ENCODE assay signal across 17 cellular contexts in genomic region chr19:19421326-19421725, GRCh38. TPM values are rescaled to one million over a fixed set of nuclear protein-coding genes. Genes with fewer than 3 reads are reported as not detected.
DNase-seq lines count a peak whose midpoint lies in the region; ATAC-seq and TF ChIP-seq lines count a peak whose summit lies in the region.
"Had no signal": no experiment of that assay in that cellular context is flagged by ENCODE, and none has a peak within 500 bp of the region (broad histone marks: within the 10 kb centered on the region; RNA-seq: fewer than 3 reads in every experiment).

No MANE protein-coding gene starts in this region.

- H3K4me2 ChIP-seq in SK-N-SH: no peak overlapping the region

- POLR2A ChIA-PET in activated CD4-positive, alpha-beta memory T cell treated with anti-CD3 and anti-CD28 coated beads for 36 hours (lab: Charles Lee): no interaction called here
- POLR2A ChIA-PET in activated CD4-positive, alpha-beta memory T cell treated with anti-CD3 and anti-CD28 coated beads, Interleukin-2, amount 10 ng/mL, durations not matched to agents 7 days and 5 days (lab: Charles Lee): no interaction called here
- POLR2A ChIA-PET in RWPE1 (lab: Yijun Ruan, JAX; ENCODE audit: low non-redundant PET) (no interaction called here), SK-N-SH (lab: Yijun Ruan, JAX) (no interaction called here)

- peaks cover 100% of the 10 kb centered on the region for H3K79me2 ChIP-seq in SK-N-SH (ENCODE audit: insufficient read depth)

- CTCF ChIA-PET in activated CD4-positive, alpha-beta memory T cell treated with anti-CD3 and anti-CD28 coated beads for 36 hours (lab: Charles Lee): no interaction called here
- CTCF ChIA-PET in activated CD4-positive, alpha-beta memory T cell treated with anti-CD3 and anti-CD28 coated beads, Interleukin-2, amount 10 ng/mL, durations not matched to agents 7 days and 5 days (lab: Charles Lee): no interaction called here
- CTCF ChIA-PET in RWPE1 (lab: Yijun Ruan, JAX) (no interaction called here), SK-N-SH (lab: Yijun Ruan, JAX) (no interaction called here)

- TF ChIP-seq RAD21 in SK-N-SH (IDR thresholded peaks at IDR 0.05; ENCODE audit: low read length): no peak

- WGBS in SK-N-SH (ENCODE audit: low lambda C conversion rate): 93% methylated on average over 9 of the region's 10 CpGs

- no peaks in the 10 kb centered on the region for H3K9me3 ChIP-seq in SK-N-SH
- H3K9me3 ChIP-seq: stomach, upper lobe of left lung had no signal

- H3K27ac ChIP-seq in RWPE1 (peak overlapping the region; percentile 2; the same call in 1 of the 2 replicates), SK-N-SH (ENCODE audit: low read depth in 2 of 2, low read length in 1 of 2) (no peak overlapping the region)
- H3K27ac ChIP-seq: stomach, upper lobe of left lung had no signal

- peaks cover 77% of the 10 kb centered on the region for H3K4me1 Mint-ChIP-seq in activated CD4-positive, alpha-beta memory T cell treated with anti-CD3 and anti-CD28 coated beads for 36 hours (ENCODE audit: low read depth)
- peaks cover 33% of the 10 kb centered on the region for H3K4me1 Mint-ChIP-seq in activated CD4-positive, alpha-beta memory T cell treated with anti-CD3 and anti-CD28 coated beads, Interleukin-2, amount 10 ng/mL, durations not matched to agents 7 days and 5 days
- peaks cover 45 to 90% (median 73%) of the 10 kb centered on the region in 3 donors for H3K4me1 Mint-ChIP-seq in naive B cell
- H3K4me1 Mint-ChIP-seq in stimulated activated effector memory CD8-positive, alpha-beta T cell treated with anti-CD3 and anti-CD28 coated beads, Interleukin-12 subunit alpha, Interleukin-12 subunit beta, amount 100 ng/mL, for 72 hours: peaks cover 72% of the 10 kb centered on the region

- no peak overlapping the region for H3K9ac ChIP-seq in SK-N-SH

- H4K20me1 ChIP-seq in SK-N-SH (ENCODE audit: insufficient read depth): peaks cover 95% of the 10 kb centered on the region

- no peak for DNase-seq in activated CD4-positive, alpha-beta memory T cell treated with anti-CD3 and anti-CD28 coated beads for 36 hours
- no peak for DNase-seq in activated CD4-positive, alpha-beta memory T cell treated with anti-CD3 and anti-CD28 coated beads, Interleukin-2, amount 10 ng/mL, durations not matched to agents 7 days and 5 days
- DNase-seq in RWPE1 (ENCODE audit: low spot score) (no peak), naive B cell (no peak), NCI-H187 treated with DMSO at 0.1 percent for 48 hours (lab: John Stamatoyannopoulos, UW) (no peak), SK-N-SH (no peak)
- no peak for DNase-seq in stimulated activated effector memory CD8-positive, alpha-beta T cell treated with anti-CD3 and anti-CD28 coated beads, Interleukin-12 subunit alpha, Interleukin-12 subunit beta, amount 100 ng/mL, for 72 hours (ENCODE audit: low spot score in 2 of 2)
- DNase-seq: 8988T; activated CD4-positive, alpha-beta T cell treated with anti-CD3 and anti-CD28 coated beads, Interleukin-2, amount 10 ng/mL, durations not matched to agents 7 days and 5 days; NCI-H345; stimulated activated CD4-positive, alpha-beta T cell treated with anti-CD3 and anti-CD28 coated beads, Interleukin-2, amount 100 ng/mL, for 24 hours; stomach; upper lobe of left lung had no signal

- no peak for TF ChIP-seq CTCF in RWPE1 (conservative IDR thresholded peaks at IDR 0.05; ENCODE audit: low read depth)
- no peak for TF ChIP-seq CTCF in SK-N-SH (IDR thresholded peaks at IDR 0.05)

- H3K36me3 ChIP-seq in SK-N-SH (replicated peaks in 1 of 2; ENCODE audit: control insufficient read depth in 1 of 2, insufficient read depth in 2 of 2, low read length in 1 of 2): no peaks in the 10 kb centered on the region
- H3K36me3 ChIP-seq: upper lobe of left lung had no signal

- H3K4me1 ChIP-seq in SK-N-SH (ENCODE audit: control insufficient read depth in 1 of 2, insufficient read depth in 2 of 2, low read depth in 1 of 2, low read length in 1 of 2): peaks cover 0 to 10% of the 10 kb centered on the region in 2 experiments; a peak in 1 of 4 replicates

- no peaks in the 10 kb centered on the region for H3K9me2 ChIP-seq in SK-N-SH

- TF ChIP-seq EP300 in SK-N-SH (IDR thresholded peaks at IDR 0.05; ENCODE audit: borderline replicate concordance in 1 of 2, low read depth in 1 of 2, low read length in 1 of 2): no peak

- no peaks in the 10 kb centered on the region for H3K27me3 Mint-ChIP-seq in activated CD4-positive, alpha-beta memory T cell treated with anti-CD3 and anti-CD28 coated beads for 36 hours
- no peaks in the 10 kb centered on the region for H3K27me3 Mint-ChIP-seq in activated CD4-positive, alpha-beta memory T cell treated with anti-CD3 and anti-CD28 coated beads, Interleukin-2, amount 10 ng/mL, durations not matched to agents 7 days and 5 days
- H3K27me3 Mint-ChIP-seq in naive B cell: no peaks in the 10 kb centered on the region
- H3K27me3 Mint-ChIP-seq: activated CD4-positive, alpha-beta T cell treated with anti-CD3 and anti-CD28 coated beads, Interleukin-2, amount 10 ng/mL, durations not matched to agents 7 days and 5 days; activated naive CD4-positive, alpha-beta T cell treated with anti-CD3 and anti-CD28 coated beads, Interleukin-2, amount 50 U/mL, for 24 hours had no signal

- no peaks in the 10 kb centered on the region for H3K27me3 ChIP-seq in SK-N-SH (ENCODE audit: insufficient read depth)
- H3K27me3 ChIP-seq: stomach, upper lobe of left lung had no signal

- H3K9me3 Mint-ChIP-seq in activated CD4-positive, alpha-beta memory T cell treated with anti-CD3 and anti-CD28 coated beads for 36 hours: no peaks in the 10 kb centered on the region
- no peaks in the 10 kb centered on the region for H3K9me3 Mint-ChIP-seq in activated CD4-positive, alpha-beta memory T cell treated with anti-CD3 and anti-CD28 coated beads, Interleukin-2, amount 10 ng/mL, durations not matched to agents 7 days and 5 days
- no peaks in the 10 kb centered on the region for H3K9me3 Mint-ChIP-seq in naive B cell
- no peaks in the 10 kb centered on the region for H3K9me3 Mint-ChIP-seq in stimulated activated effector memory CD8-positive, alpha-beta T cell treated with anti-CD3 and anti-CD28 coated beads, Interleukin-12 subunit alpha, Interleukin-12 subunit beta, amount 100 ng/mL, for 72 hours
- H3K9me3 Mint-ChIP-seq: activated CD4-positive, alpha-beta T cell treated with anti-CD3 and anti-CD28 coated beads, Interleukin-2, amount 10 ng/mL, durations not matched to agents 7 days and 5 days; activated naive CD4-positive, alpha-beta T cell treated with anti-CD3 and anti-CD28 coated beads, Interleukin-2, amount 50 U/mL, for 24 hours; mesothelial cell of epicardium had no signal

- peak overlapping the region; percentile 49 for H3K27ac Mint-ChIP-seq in activated CD4-positive, alpha-beta memory T cell treated with anti-CD3 and anti-CD28 coated beads for 36 hours
- no peak overlapping the region for H3K27ac Mint-ChIP-seq in activated CD4-positive, alpha-beta memory T cell treated with anti-CD3 and anti-CD28 coated beads, Interleukin-2, amount 10 ng/mL, durations not matched to agents 7 days and 5 days
- H3K27ac Mint-ChIP-seq in naive B cell: peak overlapping the region in 3 of 6 donors; percentile 47 to 96 (median 91)
- H3K27ac Mint-ChIP-seq in stimulated activated effector memory CD8-positive, alpha-beta T cell treated with anti-CD3 and anti-CD28 coated beads, Interleukin-12 subunit alpha, Interleukin-12 subunit beta, amount 100 ng/mL, for 72 hours: peak overlapping the region; percentile 70

- intact Hi-C loops in activated CD4-positive, alpha-beta memory T cell treated with anti-CD3 and anti-CD28 coated beads for 36 hours (cut with micrococcal nuclease): no loop called here

- H3K36me3 Mint-ChIP-seq in activated CD4-positive, alpha-beta memory T cell treated with anti-CD3 and anti-CD28 coated beads for 36 hours: peaks cover 7% of the 10 kb centered on the region
- peaks cover 7% of the 10 kb centered on the region for H3K36me3 Mint-ChIP-seq in activated CD4-positive, alpha-beta memory T cell treated with anti-CD3 and anti-CD28 coated beads, Interleukin-2, amount 10 ng/mL, durations not matched to agents 7 days and 5 days (ENCODE audit: low read depth)
- no peaks in the 10 kb centered on the region for H3K36me3 Mint-ChIP-seq in naive B cell
- peaks cover 28% of the 10 kb centered on the region for H3K36me3 Mint-ChIP-seq in stimulated activated effector memory CD8-positive, alpha-beta T cell treated with anti-CD3 and anti-CD28 coated beads, Interleukin-12 subunit alpha, Interleukin-12 subunit beta, amount 100 ng/mL, for 72 hours
- H3K36me3 Mint-ChIP-seq: activated naive CD4-positive, alpha-beta T cell treated with anti-CD3 and anti-CD28 coated beads, Interleukin-2, amount 50 U/mL, for 24 hours; mesothelial cell of epicardium had no signal

- ATAC-seq in naive B cell (ENCODE audit: low read depth in 2 of 2) (no peak), GM18519 (IDR thresholded peaks at IDR 0.05; ENCODE audit: low FRiP score, unreplicated experiment) (no peak)
- ATAC-seq in stimulated activated effector memory CD8-positive, alpha-beta T cell treated with anti-CD3 and anti-CD28 coated beads, Interleukin-12 subunit alpha, Interleukin-12 subunit beta, amount 100 ng/mL, for 72 hours: no peak
- ATAC-seq: left lobe of liver had no signal

- no peak overlapping the region for H3K4me3 Mint-ChIP-seq in activated CD4-positive, alpha-beta memory T cell treated with anti-CD3 and anti-CD28 coated beads for 36 hours
- no peak overlapping the region for H3K4me3 Mint-ChIP-seq in activated CD4-positive, alpha-beta memory T cell treated with anti-CD3 and anti-CD28 coated beads, Interleukin-2, amount 10 ng/mL, durations not matched to agents 7 days and 5 days
- peak overlapping the region in 5 of 8 donors; percentile 25 to 81 (median 48) for H3K4me3 Mint-ChIP-seq in naive B cell
- H3K4me3 Mint-ChIP-seq in stimulated activated effector memory CD8-positive, alpha-beta T cell treated with anti-CD3 and anti-CD28 coated beads, Interleukin-12 subunit alpha, Interleukin-12 subunit beta, amount 100 ng/mL, for 72 hours: peak overlapping the region; percentile 34
- H3K4me3 Mint-ChIP-seq: activated CD4-positive, alpha-beta T cell treated with anti-CD3 and anti-CD28 coated beads, Interleukin-2, amount 10 ng/mL, durations not matched to agents 7 days and 5 days; activated naive CD4-positive, alpha-beta T cell treated with anti-CD3 and anti-CD28 coated beads, Interleukin-2, amount 50 U/mL, for 24 hours; mesothelial cell of epicardium had no signal

- H3K4me3 ChIP-seq in SK-N-SH (ENCODE audit: low read depth in 2 of 2, low read length in 1 of 2): no peak overlapping the region
- H3K4me3 ChIP-seq: stomach, upper lobe of left lung had no signal

- no peaks in the 10 kb centered on the region for H3F3A ChIP-seq in SK-N-SH (replicated peaks; ENCODE audit: insufficient read depth)

- no peak overlapping the region for H2AFZ ChIP-seq in SK-N-SH (ENCODE audit: low read depth)

RNA-seq across cellular contexts. Expression of gene GATAD2A, which starts 15.9 kb away (rescaled TPM):
- 100 to 1,000 TPM; 114 TPM for total RNA-seq in activated CD4-positive, alpha-beta memory T cell treated with anti-CD3 and anti-CD28 coated beads for 36 hours
- total RNA-seq in activated CD4-positive, alpha-beta memory T cell treated with anti-CD3 and anti-CD28 coated beads, Interleukin-2, amount 10 ng/mL, durations not matched to agents 7 days and 5 days: 100 to 1,000 TPM; 109 to 113 TPM
- polyA plus RNA-seq in naive B cell (ENCODE audit: low read depth in 6 of 6) (10 to 100 TPM in 3 of 6 donors, 1 to 10 TPM in 3; 2.2 to 19.2 (median 10.6) TPM), SK-N-SH (2012; rRNA removed) (28.0 and 36.6 TPM in 2 replicates)
- 37.5 and 38.1 TPM in 2 replicates for polyA plus RNA-seq in SK-N-SH (2012; cell fraction: cytosol; rRNA removed)
- 22.9 and 35.5 TPM in 2 replicates for polyA plus RNA-seq in SK-N-SH (2012; cell fraction: nucleus; rRNA removed)

Comparison
In these comparisons a context has a peak if more than half of its experiments do, and no peak if none do; other contexts are left out.
1. H3K4me3 Mint-ChIP-seq: peak in naive B cell (5 of 8) and stimulated activated effector memory CD8-positive, alpha-beta T cell treated with anti-CD3 and anti-CD28 coated beads, Interleukin-12 subunit alpha, Interleukin-12 subunit beta, amount 100 ng/mL, for 72 hours (single experiment); none in activated CD4-positive, alpha-beta memory T cell treated with anti-CD3 and anti-CD28 coated beads for 36 hours (single experiment) and activated CD4-positive, alpha-beta memory T cell treated with anti-CD3 and anti-CD28 coated beads, Interleukin-2, amount 10 ng/mL, durations not matched to agents 7 days and 5 days (single experiment).